In genomic region chr11:17432041-17432440, GRCh38 we compare ENCODE assay signal across 1 cellular context.
TF ChIP-seq lines count a peak whose summit lies in the region.

No MANE protein-coding gene starts in this region.

TF ChIP-seq in HEK293, 187 proteins besides CTCF, POLR2A, EP300 and RAD21 (continued from another document):
- TF ChIP-seq, protein P1, sequence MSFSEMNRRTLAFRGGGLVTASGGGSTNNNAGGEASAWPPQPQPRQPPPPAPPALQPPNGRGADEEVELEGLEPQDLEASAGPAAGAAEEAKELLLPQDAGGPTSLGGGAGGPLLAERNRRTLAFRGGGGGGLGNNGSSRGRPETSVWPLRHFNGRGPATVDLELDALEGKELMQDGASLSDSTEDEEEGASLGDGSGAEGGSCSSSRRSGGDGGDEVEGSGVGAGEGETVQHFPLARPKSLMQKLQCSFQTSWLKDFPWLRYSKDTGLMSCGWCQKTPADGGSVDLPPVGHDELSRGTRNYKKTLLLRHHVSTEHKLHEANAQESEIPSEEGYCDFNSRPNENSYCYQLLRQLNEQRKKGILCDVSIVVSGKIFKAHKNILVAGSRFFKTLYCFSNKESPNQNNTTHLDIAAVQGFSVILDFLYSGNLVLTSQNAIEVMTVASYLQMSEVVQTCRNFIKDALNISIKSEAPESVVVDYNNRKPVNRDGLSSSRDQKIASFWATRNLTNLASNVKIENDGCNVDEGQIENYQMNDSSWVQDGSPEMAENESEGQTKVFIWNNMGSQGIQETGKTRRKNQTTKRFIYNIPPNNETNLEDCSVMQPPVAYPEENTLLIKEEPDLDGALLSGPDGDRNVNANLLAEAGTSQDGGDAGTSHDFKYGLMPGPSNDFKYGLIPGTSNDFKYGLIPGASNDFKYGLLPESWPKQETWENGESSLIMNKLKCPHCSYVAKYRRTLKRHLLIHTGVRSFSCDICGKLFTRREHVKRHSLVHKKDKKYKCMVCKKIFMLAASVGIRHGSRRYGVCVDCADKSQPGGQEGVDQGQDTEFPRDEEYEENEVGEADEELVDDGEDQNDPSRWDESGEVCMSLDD (tag by site-specific recombination; IDR thresholded peaks at IDR 0.05) = no peak
- TF ChIP-seq ZNF658 (tag by site-specific recombination; IDR thresholded peaks at IDR 0.05) (no peak), BCL11B (tag by site-specific recombination; IDR thresholded peaks at IDR 0.05; ENCODE audit: low read depth) (no peak), ZFP41 (tag by site-specific recombination; IDR thresholded peaks at IDR 0.05; ENCODE audit: borderline replicate concordance) (no peak), KLF1 (tag by site-specific recombination; IDR thresholded peaks at IDR 0.05) (peak; percentile 30; the same call in 1 of the 2 replicates)
TF ChIP-seq in HEK293: peak in this region for 2.
